Comparison of ENCODE assay signal across 2 cellular contexts in the genomic region with DNA sequence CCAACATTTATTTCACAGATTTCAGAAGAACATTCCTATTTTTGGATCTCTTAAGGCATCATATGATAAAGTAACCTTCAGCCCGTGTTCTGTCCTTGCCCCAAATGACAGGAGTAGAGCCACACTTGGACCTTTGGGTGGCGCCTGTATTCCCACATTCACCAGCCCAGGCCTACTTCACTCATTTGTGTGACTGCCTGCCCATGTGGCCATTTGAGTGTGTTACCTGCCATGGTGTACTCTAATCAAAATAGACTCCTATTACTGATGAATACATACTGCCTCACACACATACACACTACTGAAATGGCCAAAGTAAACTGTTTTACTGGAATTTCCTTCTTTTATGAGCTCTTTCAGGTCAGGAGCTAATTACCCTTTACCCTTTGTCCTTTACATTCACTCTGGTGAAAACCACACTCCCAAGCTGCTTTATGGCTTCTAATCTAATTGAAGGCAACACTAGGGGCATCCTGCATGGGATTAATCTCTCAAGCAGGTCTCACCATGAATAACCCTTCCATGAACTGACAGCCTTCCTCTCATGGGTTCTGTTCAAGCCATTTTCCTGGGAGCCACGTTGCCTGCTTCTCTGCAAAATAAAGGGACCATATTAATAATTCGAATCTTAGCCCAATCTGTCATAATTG.
TF ChIP-seq lines count a peak whose summit lies in the region.

No MANE protein-coding gene starts in this region.

TF ChIP-seq in HepG2, 621 proteins besides CTCF, POLR2A, EP300 and RAD21:
- TF ChIP-seq ZNF703 (CRISPR knock-in tag; IDR thresholded peaks at IDR 0.05; ENCODE audit: borderline replicate concordance) (no peak), KLF13 (CRISPR knock-in tag; IDR thresholded peaks at IDR 0.05) (no peak), ZNF644 (CRISPR knock-in tag; IDR thresholded peaks at IDR 0.05; ENCODE audit: low read depth) (no peak), TGIF2 (CRISPR knock-in tag; IDR thresholded peaks at IDR 0.05) (no peak), ZNF850 (CRISPR knock-in tag; conservative IDR thresholded peaks at IDR 0.05) (no peak)
- TF ChIP-seq, protein P1, sequence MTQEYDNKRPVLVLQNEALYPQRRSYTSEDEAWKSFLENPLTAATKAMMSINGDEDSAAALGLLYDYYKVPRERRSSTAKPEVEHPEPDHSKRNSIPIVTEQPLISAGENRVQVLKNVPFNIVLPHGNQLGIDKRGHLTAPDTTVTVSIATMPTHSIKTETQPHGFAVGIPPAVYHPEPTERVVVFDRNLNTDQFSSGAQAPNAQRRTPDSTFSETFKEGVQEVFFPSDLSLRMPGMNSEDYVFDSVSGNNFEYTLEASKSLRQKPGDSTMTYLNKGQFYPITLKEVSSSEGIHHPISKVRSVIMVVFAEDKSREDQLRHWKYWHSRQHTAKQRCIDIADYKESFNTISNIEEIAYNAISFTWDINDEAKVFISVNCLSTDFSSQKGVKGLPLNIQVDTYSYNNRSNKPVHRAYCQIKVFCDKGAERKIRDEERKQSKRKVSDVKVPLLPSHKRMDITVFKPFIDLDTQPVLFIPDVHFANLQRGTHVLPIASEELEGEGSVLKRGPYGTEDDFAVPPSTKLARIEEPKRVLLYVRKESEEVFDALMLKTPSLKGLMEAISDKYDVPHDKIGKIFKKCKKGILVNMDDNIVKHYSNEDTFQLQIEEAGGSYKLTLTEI (CRISPR knock-in tag; conservative IDR thresholded peaks at IDR 0.05): no peak
- TF ChIP-seq, protein P2, sequence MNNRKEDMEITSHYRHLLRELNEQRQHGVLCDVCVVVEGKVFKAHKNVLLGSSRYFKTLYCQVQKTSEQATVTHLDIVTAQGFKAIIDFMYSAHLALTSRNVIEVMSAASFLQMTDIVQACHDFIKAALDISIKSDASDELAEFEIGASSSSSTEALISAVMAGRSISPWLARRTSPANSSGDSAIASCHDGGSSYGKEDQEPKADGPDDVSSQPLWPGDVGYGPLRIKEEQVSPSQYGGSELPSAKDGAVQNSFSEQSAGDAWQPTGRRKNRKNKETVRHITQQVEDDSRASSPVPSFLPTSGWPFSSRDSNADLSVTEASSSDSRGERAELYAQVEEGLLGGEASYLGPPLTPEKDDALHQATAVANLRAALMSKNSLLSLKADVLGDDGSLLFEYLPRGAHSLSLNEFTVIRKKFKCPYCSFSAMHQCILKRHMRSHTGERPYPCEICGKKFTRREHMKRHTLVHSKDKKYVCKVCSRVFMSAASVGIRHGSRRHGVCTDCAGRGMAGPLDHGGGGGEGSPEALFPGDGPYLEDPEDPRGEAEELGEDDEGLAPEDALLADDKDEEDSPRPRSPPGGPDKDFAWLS (CRISPR knock-in tag; IDR thresholded peaks at IDR 0.05; ENCODE audit: borderline replicate concordance): no peak
- TF ChIP-seq, protein P3, sequence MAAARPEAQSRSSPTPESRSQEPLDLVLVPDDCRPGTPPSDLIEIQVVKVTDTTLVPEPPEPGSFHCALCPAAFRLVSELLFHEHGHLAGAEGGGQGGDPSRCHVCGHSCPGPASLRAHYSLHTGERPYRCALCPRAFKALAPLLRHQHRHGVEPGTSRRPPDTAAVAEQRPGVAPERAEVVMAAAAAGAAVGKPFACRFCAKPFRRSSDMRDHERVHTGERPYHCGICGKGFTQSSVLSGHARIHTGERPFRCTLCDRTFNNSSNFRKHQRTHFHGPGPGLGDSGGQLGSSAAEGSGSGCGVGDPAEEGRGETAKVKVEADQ (CRISPR knock-in tag; IDR thresholded peaks at IDR 0.05; ENCODE audit: borderline replicate concordance): no peak

TF ChIP-seq in SK-N-SH, 30 proteins besides CTCF, POLR2A, EP300 and RAD21:
- TF ChIP-seq FOXJ3 (CRISPR knock-in tag; IDR thresholded peaks at IDR 0.05) (no peak), FOXM1 (IDR thresholded peaks at IDR 0.05; ENCODE audit: low read depth) (no peak), YY1 (IDR thresholded peaks at IDR 0.05; ENCODE audit: low read depth) (no peak), MEF2A (IDR thresholded peaks at IDR 0.05; ENCODE audit: borderline replicate concordance, low read depth) (no peak), ELF1 (IDR thresholded peaks at IDR 0.05) (no peak), POLR2AphosphoS5 (IDR thresholded peaks at IDR 0.05; ENCODE audit: low read depth, low read length) (no peak), NRF1 (IDR thresholded peaks at IDR 0.05; ENCODE audit: low read depth, low read length) (no peak), GATA2 (CRISPR knock-in tag; IDR thresholded peaks at IDR 0.05) (no peak), JUND (IDR thresholded peaks at IDR 0.05) (no peak), SMC3 (IDR thresholded peaks at IDR 0.05; ENCODE audit: low read depth, low read length) (no peak)
- TF ChIP-seq, protein P4, sequence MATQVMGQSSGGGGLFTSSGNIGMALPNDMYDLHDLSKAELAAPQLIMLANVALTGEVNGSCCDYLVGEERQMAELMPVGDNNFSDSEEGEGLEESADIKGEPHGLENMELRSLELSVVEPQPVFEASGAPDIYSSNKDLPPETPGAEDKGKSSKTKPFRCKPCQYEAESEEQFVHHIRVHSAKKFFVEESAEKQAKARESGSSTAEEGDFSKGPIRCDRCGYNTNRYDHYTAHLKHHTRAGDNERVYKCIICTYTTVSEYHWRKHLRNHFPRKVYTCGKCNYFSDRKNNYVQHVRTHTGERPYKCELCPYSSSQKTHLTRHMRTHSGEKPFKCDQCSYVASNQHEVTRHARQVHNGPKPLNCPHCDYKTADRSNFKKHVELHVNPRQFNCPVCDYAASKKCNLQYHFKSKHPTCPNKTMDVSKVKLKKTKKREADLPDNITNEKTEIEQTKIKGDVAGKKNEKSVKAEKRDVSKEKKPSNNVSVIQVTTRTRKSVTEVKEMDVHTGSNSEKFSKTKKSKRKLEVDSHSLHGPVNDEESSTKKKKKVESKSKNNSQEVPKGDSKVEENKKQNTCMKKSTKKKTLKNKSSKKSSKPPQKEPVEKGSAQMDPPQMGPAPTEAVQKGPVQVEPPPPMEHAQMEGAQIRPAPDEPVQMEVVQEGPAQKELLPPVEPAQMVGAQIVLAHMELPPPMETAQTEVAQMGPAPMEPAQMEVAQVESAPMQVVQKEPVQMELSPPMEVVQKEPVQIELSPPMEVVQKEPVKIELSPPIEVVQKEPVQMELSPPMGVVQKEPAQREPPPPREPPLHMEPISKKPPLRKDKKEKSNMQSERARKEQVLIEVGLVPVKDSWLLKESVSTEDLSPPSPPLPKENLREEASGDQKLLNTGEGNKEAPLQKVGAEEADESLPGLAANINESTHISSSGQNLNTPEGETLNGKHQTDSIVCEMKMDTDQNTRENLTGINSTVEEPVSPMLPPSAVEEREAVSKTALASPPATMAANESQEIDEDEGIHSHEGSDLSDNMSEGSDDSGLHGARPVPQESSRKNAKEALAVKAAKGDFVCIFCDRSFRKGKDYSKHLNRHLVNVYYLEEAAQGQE (IDR thresholded peaks at IDR 0.05; ENCODE audit: low read depth, low read length): no peak
- TF ChIP-seq, protein P5, sequence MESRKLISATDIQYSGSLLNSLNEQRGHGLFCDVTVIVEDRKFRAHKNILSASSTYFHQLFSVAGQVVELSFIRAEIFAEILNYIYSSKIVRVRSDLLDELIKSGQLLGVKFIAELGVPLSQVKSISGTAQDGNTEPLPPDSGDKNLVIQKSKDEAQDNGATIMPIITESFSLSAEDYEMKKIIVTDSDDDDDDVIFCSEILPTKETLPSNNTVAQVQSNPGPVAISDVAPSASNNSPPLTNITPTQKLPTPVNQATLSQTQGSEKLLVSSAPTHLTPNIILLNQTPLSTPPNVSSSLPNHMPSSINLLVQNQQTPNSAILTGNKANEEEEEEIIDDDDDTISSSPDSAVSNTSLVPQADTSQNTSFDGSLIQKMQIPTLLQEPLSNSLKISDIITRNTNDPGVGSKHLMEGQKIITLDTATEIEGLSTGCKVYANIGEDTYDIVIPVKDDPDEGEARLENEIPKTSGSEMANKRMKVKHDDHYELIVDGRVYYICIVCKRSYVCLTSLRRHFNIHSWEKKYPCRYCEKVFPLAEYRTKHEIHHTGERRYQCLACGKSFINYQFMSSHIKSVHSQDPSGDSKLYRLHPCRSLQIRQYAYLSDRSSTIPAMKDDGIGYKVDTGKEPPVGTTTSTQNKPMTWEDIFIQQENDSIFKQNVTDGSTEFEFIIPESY (IDR thresholded peaks at IDR 0.05; ENCODE audit: borderline replicate concordance, low read depth): no peak
- TF ChIP-seq, protein P6, sequence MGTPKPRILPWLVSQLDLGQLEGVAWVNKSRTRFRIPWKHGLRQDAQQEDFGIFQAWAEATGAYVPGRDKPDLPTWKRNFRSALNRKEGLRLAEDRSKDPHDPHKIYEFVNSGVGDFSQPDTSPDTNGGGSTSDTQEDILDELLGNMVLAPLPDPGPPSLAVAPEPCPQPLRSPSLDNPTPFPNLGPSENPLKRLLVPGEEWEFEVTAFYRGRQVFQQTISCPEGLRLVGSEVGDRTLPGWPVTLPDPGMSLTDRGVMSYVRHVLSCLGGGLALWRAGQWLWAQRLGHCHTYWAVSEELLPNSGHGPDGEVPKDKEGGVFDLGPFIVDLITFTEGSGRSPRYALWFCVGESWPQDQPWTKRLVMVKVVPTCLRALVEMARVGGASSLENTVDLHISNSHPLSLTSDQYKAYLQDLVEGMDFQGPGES (IDR thresholded peaks at IDR 0.05; ENCODE audit: low read depth, low read length): no peak
